Comparison of ENCODE assay signal across 14 cellular contexts in genomic region chr17:41480136-41480535, GRCh38. TPM values are rescaled to one million over a fixed set of nuclear protein-coding genes. Genes with fewer than 3 reads are reported as not detected.
"Had no signal": no experiment of that assay in that cellular context is flagged by ENCODE, and none has a peak within 500 bp of the region (broad histone marks: within the 10 kb centered on the region; RNA-seq: fewer than 3 reads in every experiment).

No MANE protein-coding gene starts in this region.

- H3K4me3 ChIP-seq: heart right ventricle, mucosa of descending colon had no signal

- H3K27ac ChIP-seq: heart right ventricle had no signal

- ATAC-seq: heart right ventricle; left cardiac atrium; mucosa of descending colon; naive thymus-derived CD8-positive, alpha-beta T cell had no signal

- H3K36me3 ChIP-seq: heart right ventricle had no signal

- H3K9me3 ChIP-seq: heart right ventricle, mucosa of descending colon had no signal

- DNase-seq: activated CD4-positive, alpha-beta T cell treated with anti-CD3 and anti-CD28 coated beads, Interleukin-2, amount 10 ng/mL, durations not matched to agents 7 days and 5 days; activated CD8-positive, alpha-beta memory T cell treated with anti-CD3 and anti-CD28 coated beads for 24 hours; anterior cingulate cortex; effector memory CD4-positive, alpha-beta T cell; foreskin melanocyte; heart right ventricle; left cardiac atrium; mucosa of descending colon; naive thymus-derived CD8-positive, alpha-beta T cell; stimulated activated CD4-positive, alpha-beta T cell treated with anti-CD3 and anti-CD28 coated beads, Interleukin-1b, Interleukin-23, amount 100 ng/mL, for 48 hours had no signal

RNA-seq across cellular contexts. Expression of gene KRT35, which starts 0.8 kb away (rescaled TPM):
- total RNA-seq: activated CD4-positive, alpha-beta T cell treated with anti-CD3 and anti-CD28 coated beads, Interleukin-2, amount 10 ng/mL, durations not matched to agents 7 days and 5 days; cerebellum; heart right ventricle; left cardiac atrium; lung microvascular endothelial cell; mucosa of descending colon; naive thymus-derived CD8-positive, alpha-beta T cell; renal cortical epithelial cell; ureter had no signal
- polyA plus RNA-seq: heart right ventricle; naive thymus-derived CD8-positive, alpha-beta T cell had no signal

RNA-seq across cellular contexts. Expression of gene KRT36, which starts 9.6 kb away (rescaled TPM):
- total RNA-seq: activated CD4-positive, alpha-beta T cell treated with anti-CD3 and anti-CD28 coated beads, Interleukin-2, amount 10 ng/mL, durations not matched to agents 7 days and 5 days; cerebellum; heart right ventricle; left cardiac atrium; lung microvascular endothelial cell; mucosa of descending colon; naive thymus-derived CD8-positive, alpha-beta T cell; renal cortical epithelial cell; ureter had no signal
- polyA plus RNA-seq: heart right ventricle; naive thymus-derived CD8-positive, alpha-beta T cell had no signal

RNA-seq across cellular contexts. Expression of gene KRT32, which starts 12.9 kb away (rescaled TPM):
- total RNA-seq: activated CD4-positive, alpha-beta T cell treated with anti-CD3 and anti-CD28 coated beads, Interleukin-2, amount 10 ng/mL, durations not matched to agents 7 days and 5 days; cerebellum; left cardiac atrium; lung microvascular endothelial cell; mucosa of descending colon; naive thymus-derived CD8-positive, alpha-beta T cell; renal cortical epithelial cell; ureter had no signal
- polyA plus RNA-seq: naive thymus-derived CD8-positive, alpha-beta T cell had no signal

RNA-seq across cellular contexts. Expression of gene KRT13, which starts 25.3 kb away (rescaled TPM):
- total RNA-seq: activated CD4-positive, alpha-beta T cell treated with anti-CD3 and anti-CD28 coated beads, Interleukin-2, amount 10 ng/mL, durations not matched to agents 7 days and 5 days; heart right ventricle; left cardiac atrium; lung microvascular endothelial cell; naive thymus-derived CD8-positive, alpha-beta T cell; renal cortical epithelial cell had no signal
- polyA plus RNA-seq: naive thymus-derived CD8-positive, alpha-beta T cell had no signal

RNA-seq across cellular contexts. Expression of gene KRT15, which starts 38.6 kb away (rescaled TPM):
- total RNA-seq: activated CD4-positive, alpha-beta T cell treated with anti-CD3 and anti-CD28 coated beads, Interleukin-2, amount 10 ng/mL, durations not matched to agents 7 days and 5 days; cerebellum; naive thymus-derived CD8-positive, alpha-beta T cell had no signal
- polyA plus RNA-seq: naive thymus-derived CD8-positive, alpha-beta T cell had no signal
